20 cellular contexts compared by ENCODE assay signal in the genomic region with DNA sequence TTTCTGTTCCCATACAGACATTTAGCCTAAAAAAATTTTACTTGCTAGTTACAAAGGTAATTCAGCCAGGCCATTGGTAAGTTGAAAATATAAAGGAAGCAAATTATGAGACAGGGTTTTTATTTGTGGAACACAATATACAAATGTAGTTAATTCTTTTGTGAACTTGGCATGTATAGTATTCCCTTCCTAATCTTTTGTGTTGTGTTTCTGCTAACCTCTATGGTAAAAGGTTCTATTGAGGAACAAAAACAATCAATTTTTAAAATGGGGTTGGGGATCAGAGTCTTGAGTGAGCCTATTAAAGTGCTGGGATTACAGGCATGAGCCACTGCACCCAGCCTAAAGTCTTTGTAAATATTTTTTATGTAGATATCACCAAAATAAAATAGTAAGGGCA.
"Had no signal": no experiment of that assay in that cellular context is flagged by ENCODE, and none has a peak within 500 bp of the region (broad histone marks: within the 10 kb centered on the region; RNA-seq: fewer than 3 reads in every experiment).

No MANE protein-coding gene starts in this region.

- H3K4me3 ChIP-seq: adrenal gland, cardiac muscle cell, esophagus squamous epithelium, heart right ventricle, tibial nerve had no signal

- H3K27ac Mint-ChIP-seq: activated CD4-positive, alpha-beta memory T cell treated with anti-CD3 and anti-CD28 coated beads for 36 hours; activated CD4-positive, alpha-beta T cell treated with anti-CD3 and anti-CD28 coated beads for 36 hours; activated naive CD4-positive, alpha-beta T cell treated with anti-CD3 and anti-CD28 coated beads, Interleukin-2, amount 50 U/mL, for 72 hours; activated T-helper 1 cell treated with anti-CD3 and anti-CD28 coated beads, Interleukin-12 subunit alpha, Interleukin-12 subunit beta, Interleukin-2, Interleukin-4 antibody, amounts not matched to agents 30 ng/mL and 10 ng/mL and 1 ng/mL, durations not matched to agents 14 hours and 24 hours and 36 hours; effector memory CD8-positive, alpha-beta T cell had no signal

- DNase-seq: activated CD4-positive, alpha-beta memory T cell treated with anti-CD3 and anti-CD28 coated beads for 36 hours; activated CD4-positive, alpha-beta T cell treated with anti-CD3 and anti-CD28 coated beads for 36 hours; activated gamma-delta T cell treated with Interleukin-2 at 50 U/mL for 16 hours; activated T-cell treated with anti-CD3 and anti-CD28 coated beads for 4 hours; adrenal gland; effector memory CD8-positive, alpha-beta T cell; esophagus squamous epithelium; heart right ventricle; left ventricle myocardium superior; naive thymus-derived CD8-positive, alpha-beta T cell; posterior cingulate gyrus; retina; stimulated activated CD8-positive, alpha-beta memory T cell treated with anti-CD3 and anti-CD28 coated beads, Interleukin-4, amount 100 ng/mL, for 48 hours; stimulated activated naive CD8-positive, alpha-beta T cell treated with anti-CD3 and anti-CD28 coated beads, Interleukin-15, Interleukin-2, amounts not matched to agents 100 U/mL and 50 U/mL, for 24 hours; T-helper 2 cell had no signal

- ATAC-seq: activated CD4-positive, alpha-beta T cell treated with anti-CD3 and anti-CD28 coated beads for 36 hours; activated naive CD4-positive, alpha-beta T cell treated with anti-CD3 and anti-CD28 coated beads, Interleukin-2, amount 50 U/mL, for 72 hours; effector memory CD8-positive, alpha-beta T cell; heart right ventricle; left ventricle myocardium superior; naive thymus-derived CD8-positive, alpha-beta T cell; stimulated activated naive CD8-positive, alpha-beta T cell treated with anti-CD3 and anti-CD28 coated beads, Interleukin-15, Interleukin-2, amounts not matched to agents 100 U/mL and 50 U/mL, for 24 hours had no signal

- H3K36me3 ChIP-seq: adrenal gland, cardiac muscle cell, esophagus squamous epithelium, tibial nerve had no signal

- H3K9me3 Mint-ChIP-seq: activated CD4-positive, alpha-beta memory T cell treated with anti-CD3 and anti-CD28 coated beads for 36 hours; activated naive CD4-positive, alpha-beta T cell treated with anti-CD3 and anti-CD28 coated beads, Interleukin-2, amount 50 U/mL, for 72 hours; activated T-helper 1 cell treated with anti-CD3 and anti-CD28 coated beads, Interleukin-12 subunit alpha, Interleukin-12 subunit beta, Interleukin-2, Interleukin-4 antibody, amounts not matched to agents 30 ng/mL and 10 ng/mL and 1 ng/mL, durations not matched to agents 14 hours and 24 hours and 36 hours; effector memory CD8-positive, alpha-beta T cell; naive thymus-derived CD8-positive, alpha-beta T cell had no signal

- H3K4me1 Mint-ChIP-seq: activated CD4-positive, alpha-beta T cell treated with anti-CD3 and anti-CD28 coated beads for 36 hours had no signal

- H3K27me3 Mint-ChIP-seq: activated CD4-positive, alpha-beta memory T cell treated with anti-CD3 and anti-CD28 coated beads for 36 hours; effector memory CD8-positive, alpha-beta T cell; naive thymus-derived CD8-positive, alpha-beta T cell had no signal

- H3K4me3 Mint-ChIP-seq: activated CD4-positive, alpha-beta memory T cell treated with anti-CD3 and anti-CD28 coated beads for 36 hours; activated CD4-positive, alpha-beta T cell treated with anti-CD3 and anti-CD28 coated beads for 36 hours; activated T-helper 1 cell treated with anti-CD3 and anti-CD28 coated beads, Interleukin-12 subunit alpha, Interleukin-12 subunit beta, Interleukin-2, Interleukin-4 antibody, amounts not matched to agents 30 ng/mL and 10 ng/mL and 1 ng/mL, durations not matched to agents 14 hours and 24 hours and 36 hours; effector memory CD8-positive, alpha-beta T cell had no signal

- H3K36me3 Mint-ChIP-seq: activated CD4-positive, alpha-beta memory T cell treated with anti-CD3 and anti-CD28 coated beads for 36 hours; activated naive CD4-positive, alpha-beta T cell treated with anti-CD3 and anti-CD28 coated beads, Interleukin-2, amount 50 U/mL, for 72 hours; naive thymus-derived CD8-positive, alpha-beta T cell had no signal

- H3K27ac ChIP-seq: adrenal gland, cardiac muscle cell, esophagus squamous epithelium, VCaP had no signal

- H3K27me3 ChIP-seq: adrenal gland, cardiac muscle cell, esophagus squamous epithelium, heart right ventricle, tibial nerve had no signal

- H3K9me3 ChIP-seq: adrenal gland, esophagus squamous epithelium, heart right ventricle, tibial nerve had no signal
